9 cellular contexts compared by ENCODE assay signal in the genomic region with DNA sequence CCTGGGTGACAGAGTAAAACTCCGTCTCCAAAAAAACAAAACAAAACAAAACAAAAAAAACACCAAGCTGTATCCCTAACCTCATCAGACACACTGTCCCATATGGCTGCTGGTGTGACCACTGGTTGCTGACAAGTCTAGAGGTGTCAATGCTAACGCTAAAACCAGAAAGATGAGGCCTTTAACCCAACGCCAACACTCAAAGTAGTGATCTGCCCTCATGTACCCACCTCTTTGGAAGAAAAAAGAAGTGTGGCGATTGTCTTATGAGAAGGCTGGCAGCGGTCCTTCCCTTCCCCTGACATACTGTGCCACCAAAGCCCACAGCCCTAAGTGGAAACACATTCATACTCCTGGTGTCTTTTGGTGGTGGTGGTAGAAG. TPM values are rescaled to one million over a fixed set of nuclear protein-coding genes. Genes with fewer than 3 reads are reported as not detected.
DNase-seq lines count a peak whose midpoint lies in the region; ATAC-seq, FAIRE-seq and TF ChIP-seq lines count a peak whose summit lies in the region.
"Had no signal": no experiment of that assay in that cellular context is flagged by ENCODE, and none has a peak within 500 bp of the region (broad histone marks: within the 10 kb centered on the region; RNA-seq: fewer than 3 reads in every experiment).

No MANE protein-coding gene starts in this region.

- peak overlapping the region; percentile 2 for H3K4me3 ChIP-seq in GM12875 (ENCODE audit: low read depth, low read length)
- H3K4me3 ChIP-seq in OCI-LY3 (ENCODE audit: low read length), result peak overlapping the region; percentile 69; the same call in 1 of the 2 replicates
- peak overlapping the region; percentile 53 for H3K4me3 ChIP-seq in epithelial cell of proximal tubule (ENCODE audit: low read depth, low read length)

- no peak for FAIRE-seq in D721Med (lab: Jason Lieb, UNC)

- H3K79me2 ChIP-seq in OCI-LY3 (ENCODE audit: low read length), result peaks cover 97% of the 10 kb centered on the region

- no peak overlapping the region for H2AFZ ChIP-seq in OCI-LY3 (ENCODE audit: low read depth, low read length)

- no peaks in the 10 kb centered on the region for H3K27me3 ChIP-seq in OCI-LY3 (ENCODE audit: low read depth, low read length)

- TF ChIP-seq CTCF in GM12875 (IDR thresholded peaks at IDR 0.05; ENCODE audit: borderline replicate concordance, insufficient read depth, low read depth, low read length) (no peak), OCI-LY3 (IDR thresholded peaks at IDR 0.05; ENCODE audit: low read depth, low read length) (no peak), epithelial cell of proximal tubule (conservative IDR thresholded peaks at IDR 0.05; ENCODE audit: low read depth, low read length) (no peak), D721Med (IDR thresholded peaks at IDR 0.05; ENCODE audit: insufficient read depth, missing control alignments) (no peak)

- ATAC-seq in sciatic nerve (peak; percentile 1), GM21717 (IDR thresholded peaks at IDR 0.05; ENCODE audit: unreplicated experiment) (no peak)

- intact Hi-C loops in sciatic nerve (cut with DNase I), result no loop called here
- intact Hi-C loops in head of caudate nucleus (cut with DNase I), result loop anchor here (10.0 kb wide), 2 partner anchors 49 to 119 kb away; partner anchors contain the start of gene AFTPH

- peak overlapping the region; percentile 88 for H3K4me2 ChIP-seq in OCI-LY3 (ENCODE audit: low read length)

- peaks cover 58% of the 10 kb centered on the region for H3K4me1 ChIP-seq in OCI-LY3 (ENCODE audit: low read length)

- no peak overlapping the region for H3K27ac ChIP-seq in OCI-LY3 (ENCODE audit: low read length)

- H3K36me3 ChIP-seq in OCI-LY3 (replicated peaks; ENCODE audit: low read depth, low read length), result no peaks in the 10 kb centered on the region

- H3K9me3 ChIP-seq in OCI-LY3 (ENCODE audit: insufficient read depth, low read length), result no peaks in the 10 kb centered on the region

- H3K9ac ChIP-seq in OCI-LY3 (ENCODE audit: low read length), result no peak overlapping the region

- DNase-seq in epithelial cell of proximal tubule (ENCODE audit: low read depth), result no peak
- no peak for DNase-seq in sciatic nerve (ENCODE audit: low spot score)
- no peak for DNase-seq in T1000 (lab: John Stamatoyannopoulos, UW)
- DNase-seq in D721Med (ENCODE audit: insufficient read length, low spot score), result no peak
- no peak for DNase-seq in head of caudate nucleus
- DNase-seq: GOT3 had no signal

- H4K20me1 ChIP-seq in OCI-LY3 (ENCODE audit: insufficient read depth, low read length), result peaks cover 95% of the 10 kb centered on the region

RNA-seq across cellular contexts. Expression of gene SERTAD2, which starts 9.9 kb away (rescaled TPM):
- total RNA-seq in epithelial cell of proximal tubule (16.9 and 20.9 TPM in 2 replicates), sciatic nerve (25.5 TPM)

Comparison
In these comparisons a context has a peak if more than half of its experiments do, and no peak if none do; other contexts are left out.
1. H3K4me3 ChIP-seq: peak in every context shown above with its lines; median percentile 69 in OCI-LY3; 53 in epithelial cell of proximal tubule; 2 in GM12875.